2 cellular contexts compared by ENCODE assay signal in the genomic region with DNA sequence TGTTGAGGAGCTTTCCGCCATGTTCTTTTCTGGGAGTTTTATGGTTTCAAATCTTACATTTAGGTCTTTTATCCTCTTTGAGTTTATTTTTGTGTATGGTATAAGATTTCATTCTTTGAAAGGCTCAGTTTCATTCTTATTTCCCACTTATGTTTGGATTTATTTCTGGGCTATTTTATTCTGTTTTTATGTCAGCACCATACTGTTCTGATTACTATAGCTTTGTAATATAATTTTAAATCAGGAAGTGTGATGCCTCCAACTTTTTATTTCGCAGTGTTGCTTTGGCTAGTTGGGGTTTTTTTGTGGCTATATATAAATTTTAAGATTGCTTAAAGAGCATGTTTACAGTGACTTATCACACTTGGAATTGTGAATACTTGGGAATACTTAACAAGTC.
TF ChIP-seq lines count a peak whose summit lies in the region.

No MANE protein-coding gene starts in this region.

TF ChIP-seq in A549, 52 proteins besides CTCF, POLR2A, EP300 and RAD21:
- peak; percentile 64; the same call in 1 of the 2 replicates for TF ChIP-seq HDAC2 (IDR thresholded peaks at IDR 0.05)
- peak; percentile 82; the same call in 1 of the 2 replicates for TF ChIP-seq KDM1A (IDR thresholded peaks at IDR 0.05; ENCODE audit: low read depth)
- no peak for TF ChIP-seq RCOR1 (IDR thresholded peaks at IDR 0.05; ENCODE audit: low read depth, low read length)
- TF ChIP-seq TP53 (CRISPR knock-in tag; IDR thresholded peaks at IDR 0.05), result no peak
TF ChIP-seq in A549: peak in this region for 2.

TF ChIP-seq in IMR-90, 13 proteins besides CTCF, POLR2A, EP300 and RAD21:
- TF ChIP-seq CEBPB (IDR thresholded peaks at IDR 0.05; ENCODE audit: low read depth, low read length), result no peak
- no peak for TF ChIP-seq FOS (IDR thresholded peaks at IDR 0.05; ENCODE audit: low read depth, low read length)
- TF ChIP-seq RCOR1 (IDR thresholded peaks at IDR 0.05; ENCODE audit: insufficient replicate concordance, low read length), result peak; percentile 35
